8 cellular contexts compared by ENCODE assay signal in the genomic region with DNA sequence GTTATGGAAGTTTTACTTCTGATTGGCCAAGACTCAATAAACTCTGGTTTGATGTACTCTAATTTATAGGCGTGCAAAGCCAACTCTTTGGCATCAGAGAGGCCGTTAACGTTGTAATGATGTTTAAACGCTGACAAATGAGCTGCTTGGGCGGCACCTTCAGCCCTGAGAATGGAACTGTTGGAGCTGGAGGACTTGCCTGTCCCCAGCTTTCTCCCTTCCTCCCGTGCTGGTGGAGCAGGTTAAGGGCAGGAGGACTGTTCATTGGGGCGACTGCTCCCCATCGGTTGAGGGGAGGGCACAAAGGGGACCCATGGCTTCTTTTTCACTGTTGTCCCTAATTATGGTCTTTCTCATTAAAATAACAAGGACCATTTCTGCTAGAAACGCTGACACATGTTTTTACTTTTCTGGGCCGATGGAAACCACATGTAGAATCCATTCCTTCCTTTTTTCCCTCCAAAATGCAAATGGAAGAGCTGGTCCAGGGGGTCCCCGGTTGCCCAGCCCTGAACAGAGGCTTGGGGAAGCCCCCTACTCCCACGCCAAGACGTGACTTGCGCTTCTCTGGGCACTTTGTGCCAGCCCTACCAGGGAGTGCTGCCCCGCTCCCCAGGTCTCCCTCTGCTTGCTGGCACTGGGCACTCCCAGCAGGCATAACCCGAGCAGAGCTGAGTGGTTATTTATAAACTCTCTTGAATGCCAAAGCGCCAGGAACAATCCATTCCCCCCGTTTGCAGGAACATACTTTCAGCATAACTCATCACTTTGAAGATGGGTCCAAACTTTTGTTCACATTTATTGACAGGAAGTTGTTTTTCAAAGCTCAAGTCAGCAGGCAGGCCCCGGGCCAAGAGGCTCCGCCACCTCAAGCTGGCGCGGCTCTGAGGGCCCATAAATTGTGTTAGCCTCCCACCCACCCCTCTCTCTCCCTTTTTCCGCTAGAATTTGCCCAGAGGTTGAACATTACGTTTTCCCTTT.
DNase-seq lines count a peak whose midpoint lies in the region; ATAC-seq and TF ChIP-seq lines count a peak whose summit lies in the region.

No MANE protein-coding gene starts in this region.

- TF ChIP-seq CTCF in kidney epithelial cell (IDR thresholded peaks at IDR 0.05; ENCODE audit: insufficient read depth, low read length, poor library complexity, severe bottlenecking) = no peak

- no peak for ATAC-seq in GM18909 (IDR thresholded peaks at IDR 0.05; ENCODE audit: poor library complexity, unreplicated experiment)
- ATAC-seq in HG03378 (IDR thresholded peaks at IDR 0.05; ENCODE audit: unreplicated experiment) = no peak

- no peaks in the 10 kb centered on the region for H3K27me3 ChIP-seq in kidney epithelial cell (ENCODE audit: control insufficient read depth, insufficient read depth, low read length)

- DNase-seq in HK-2 (ENCODE audit: unreplicated experiment) (peak; percentile 61), brain pericyte (ENCODE audit: low read depth, low spot score) (peak; percentile 58), kidney epithelial cell (ENCODE audit: low read depth) (peak; percentile 90), stromal cell of bone marrow (ENCODE audit: low read depth) (peak; percentile 53), NCI-H1436 treated with DMSO at 0.1 percent for 48 hours (lab: John Stamatoyannopoulos, UW) (no peak)
- no peak for DNase-seq in activated CD4-positive, CD25-positive, alpha-beta regulatory T cell treated with anti-CD3 and anti-CD28 coated beads, Interleukin-2, amount 50 U/mL, for 72 hours

- no peaks in the 10 kb centered on the region for H3K36me3 ChIP-seq in kidney epithelial cell (ENCODE audit: control insufficient read depth, insufficient read depth, low read length)

- no peak overlapping the region for H3K4me3 ChIP-seq in kidney epithelial cell (ENCODE audit: low read depth, low read length)

Comparison
In these comparisons a context has a peak if more than half of its experiments do, and no peak if none do; other contexts are left out.
1. DNase-seq: peak in HK-2 (single experiment), brain pericyte (single experiment), kidney epithelial cell (single experiment) and stromal cell of bone marrow (single experiment); none in NCI-H1436 treated with DMSO at 0.1 percent for 48 hours (single experiment) and activated CD4-positive, CD25-positive, alpha-beta regulatory T cell treated with anti-CD3 and anti-CD28 coated beads, Interleukin-2, amount 50 U/mL, for 72 hours (single experiment).